In the genomic region with DNA sequence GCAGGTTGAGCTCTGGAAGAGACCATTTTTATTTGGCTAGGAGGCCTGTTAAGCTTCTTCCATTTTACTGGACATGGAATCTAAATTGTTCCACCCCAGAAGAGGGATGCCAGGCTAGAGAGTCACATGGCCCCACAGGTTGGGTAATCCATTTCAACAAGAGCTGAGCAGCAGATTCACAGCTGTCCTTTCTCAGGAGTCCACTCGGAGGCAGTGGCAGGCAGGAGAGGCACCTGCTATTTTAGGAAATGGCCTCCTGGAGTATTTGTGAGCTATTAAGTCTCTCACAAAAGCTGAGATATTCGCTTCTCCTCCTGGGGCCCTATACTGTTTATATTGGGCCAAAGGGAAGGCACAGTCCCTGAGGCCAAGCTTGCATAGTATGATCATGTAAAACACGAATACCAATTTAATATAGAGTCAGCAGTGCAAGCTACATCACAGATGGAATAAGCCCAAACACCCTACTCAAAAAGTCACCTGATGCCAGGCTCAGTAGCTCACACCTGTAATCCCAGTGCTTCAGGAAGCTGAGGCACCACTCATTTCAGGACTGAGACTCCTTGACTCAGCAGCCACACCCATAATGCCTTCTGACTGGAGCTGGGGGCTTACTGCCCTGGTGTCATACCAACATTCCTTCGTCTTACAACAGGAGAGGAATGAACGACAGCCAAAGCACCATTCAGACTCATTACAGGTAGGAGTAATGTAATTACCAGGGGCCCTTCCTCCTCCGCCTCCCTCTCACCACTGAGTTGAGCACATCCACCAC, we compare ENCODE assay signal across 13 cellular contexts.
DNase-seq lines count a peak whose midpoint lies in the region; ATAC-seq and TF ChIP-seq lines count a peak whose summit lies in the region.
"Had no signal": no experiment of that assay in that cellular context is flagged by ENCODE, and none has a peak within 500 bp of the region (broad histone marks: within the 10 kb centered on the region; RNA-seq: fewer than 3 reads in every experiment).

No MANE protein-coding gene starts in this region.

- H3K9me3 ChIP-seq in H9 (ENCODE audit: control insufficient read depth, low read depth, low read length), result no peaks in the 10 kb centered on the region
- no peaks in the 10 kb centered on the region for H3K9me3 ChIP-seq in trophoblast cell (ENCODE audit: insufficient read depth, low read depth, low read length)
- H3K9me3 ChIP-seq: mucosa of descending colon had no signal

- H2AK5ac ChIP-seq in H9 (ENCODE audit: insufficient read length, low read length), result no peak overlapping the region
- H2AK5ac ChIP-seq in trophoblast cell (ENCODE audit: low read length), result no peak overlapping the region

- H3K27ac ChIP-seq in H9 (ENCODE audit: insufficient read length, low read depth, low read length) (no peak overlapping the region), trophoblast cell (ENCODE audit: low read depth, low read length) (no peak overlapping the region)

- H3K23ac ChIP-seq in H9 (ENCODE audit: insufficient read length, low read depth, low read length) (no peak overlapping the region), trophoblast cell (ENCODE audit: low read length) (no peak overlapping the region)

- H3K79me1 ChIP-seq in H9 (ENCODE audit: insufficient read depth, low read depth, low read length, poor library complexity, severe bottlenecking) (no peaks in the 10 kb centered on the region), trophoblast cell (ENCODE audit: low read length) (no peaks in the 10 kb centered on the region)

- no peak overlapping the region for H3K27ac Mint-ChIP-seq in activated CD4-positive, alpha-beta memory T cell treated with anti-CD3 and anti-CD28 coated beads for 36 hours
- no peak overlapping the region for H3K27ac Mint-ChIP-seq in activated CD4-positive, alpha-beta memory T cell treated with anti-CD3 and anti-CD28 coated beads, Interleukin-2, amount 10 ng/mL, durations not matched to agents 7 days and 5 days
- H3K27ac Mint-ChIP-seq in H9 (peak overlapping the region in 2 of 3 experiments; percentile 1 to 46; a peak in 1 of 7 replicates), natural killer cell (no peak overlapping the region)
- H3K27ac Mint-ChIP-seq in activated T-helper 17 cell treated with anti-CD3 and anti-CD28 coated beads, Interleukin-2, amount 50 U/mL, for 72 hours, result peak overlapping the region; percentile 63
- H3K27ac Mint-ChIP-seq: activated naive CD4-positive, alpha-beta T cell treated with anti-CD3 and anti-CD28 coated beads, Interleukin-2, amount 50 U/mL, for 24 hours; stimulated activated naive CD8-positive, alpha-beta T cell treated with anti-CD3 and anti-CD28 coated beads, Interleukin-15, Interleukin-2, amounts not matched to agents 100 ng/mL and 50 ng/mL, for 24 hours had no signal

- H3K14ac ChIP-seq in H9 (ENCODE audit: insufficient read depth, low read length), result no peak overlapping the region
- no peak overlapping the region for H3K14ac ChIP-seq in trophoblast cell (ENCODE audit: low read length)

- ATAC-seq in activated T-helper 17 cell treated with anti-CD3 and anti-CD28 coated beads, Interleukin-2, amount 50 U/mL, for 72 hours (replicated peaks), result peak; percentile 92
- ATAC-seq in natural killer cell, result no peak
- ATAC-seq: mucosa of descending colon had no signal

- no peak overlapping the region for H3T11ph ChIP-seq in H9 (ENCODE audit: low read length)

- H4K5ac ChIP-seq in H9 (ENCODE audit: insufficient read length, low read depth, low read length), result no peak overlapping the region

- no peak overlapping the region for H3K4me2 ChIP-seq in H9 (ENCODE audit: insufficient read depth, insufficient read length, low read length)
- no peak overlapping the region for H3K4me2 ChIP-seq in trophoblast cell (ENCODE audit: low read length)

- POLR2A ChIA-PET in activated CD4-positive, alpha-beta memory T cell treated with anti-CD3 and anti-CD28 coated beads for 36 hours (lab: Charles Lee), result no interaction called here
- POLR2A ChIA-PET in activated CD4-positive, alpha-beta memory T cell treated with anti-CD3 and anti-CD28 coated beads, Interleukin-2, amount 10 ng/mL, durations not matched to agents 7 days and 5 days (lab: Charles Lee), result no interaction called here

- H3K4me3 ChIP-seq in trophoblast cell (ENCODE audit: low read depth, low read length), result no peak overlapping the region
- H3K4me3 ChIP-seq: mucosa of descending colon had no signal

- H3K23me2 ChIP-seq in H9 (ENCODE audit: insufficient read length, low read depth, low read length, poor library complexity, severe bottlenecking), result no peaks in the 10 kb centered on the region

- no peak overlapping the region for H2BK15ac ChIP-seq in H9 (ENCODE audit: low read depth, low read length)

- no peaks in the 10 kb centered on the region for H3K36me3 ChIP-seq in trophoblast cell (ENCODE audit: control insufficient read depth in 1 of 2, insufficient read depth in 2 of 2, low read length in 2 of 2)

- H2BK5ac ChIP-seq in H9 (ENCODE audit: insufficient read length, low read length) (no peak overlapping the region), trophoblast cell (ENCODE audit: low read depth, low read length, poor library complexity) (no peak overlapping the region)

- H3K79me2 ChIP-seq in H9 (ENCODE audit: insufficient read depth, low read length) (no peaks in the 10 kb centered on the region; the same call in 1 of the 2 replicates), trophoblast cell (ENCODE audit: control insufficient read depth, insufficient read depth, low read length, poor library complexity) (no peaks in the 10 kb centered on the region)

- H4K12ac ChIP-seq in trophoblast cell (ENCODE audit: low read depth, low read length), result no peak overlapping the region

- H2BK120ac ChIP-seq in H9 (ENCODE audit: low read depth, low read length, poor library complexity, severe bottlenecking) (no peak overlapping the region), trophoblast cell (ENCODE audit: insufficient read depth, low read length, poor library complexity) (no peak overlapping the region)

- CTCF ChIA-PET in activated CD4-positive, alpha-beta memory T cell treated with anti-CD3 and anti-CD28 coated beads for 36 hours (lab: Charles Lee), result interaction anchor here (1.2 to 1.5 kb wide), 2 partner anchors 10 to 125 kb away, joined by 3 read pairs; a partner anchor contains a TSS
- CTCF ChIA-PET in activated CD4-positive, alpha-beta memory T cell treated with anti-CD3 and anti-CD28 coated beads, Interleukin-2, amount 10 ng/mL, durations not matched to agents 7 days and 5 days (lab: Charles Lee), result no interaction called here

- H4K8ac ChIP-seq in H9 (replicated peaks; ENCODE audit: insufficient read length, low read depth, low read length) (no peak overlapping the region), trophoblast cell (ENCODE audit: low read depth, low read length) (no peak overlapping the region)

- no peaks in the 10 kb centered on the region for H3K27me3 Mint-ChIP-seq in activated CD4-positive, alpha-beta memory T cell treated with anti-CD3 and anti-CD28 coated beads for 36 hours
- H3K27me3 Mint-ChIP-seq in activated CD4-positive, alpha-beta memory T cell treated with anti-CD3 and anti-CD28 coated beads, Interleukin-2, amount 10 ng/mL, durations not matched to agents 7 days and 5 days, result no peaks in the 10 kb centered on the region
- no peaks in the 10 kb centered on the region for H3K27me3 Mint-ChIP-seq in H9 (ENCODE audit: low read depth)
- no peaks in the 10 kb centered on the region for H3K27me3 Mint-ChIP-seq in activated T-helper 17 cell treated with anti-CD3 and anti-CD28 coated beads, Interleukin-2, amount 50 U/mL, for 72 hours
- H3K27me3 Mint-ChIP-seq in natural killer cell (ENCODE audit: low read depth in 2 of 2), result no peaks in the 10 kb centered on the region
- H3K27me3 Mint-ChIP-seq: activated naive CD4-positive, alpha-beta T cell treated with anti-CD3 and anti-CD28 coated beads, Interleukin-2, amount 50 U/mL, for 24 hours; stimulated activated naive CD8-positive, alpha-beta T cell treated with anti-CD3 and anti-CD28 coated beads, Interleukin-15, Interleukin-2, amounts not matched to agents 100 ng/mL and 50 ng/mL, for 24 hours had no signal

- WGBS in H9 (ENCODE audit: extremely low coverage, insufficient read length, low lambda C conversion rate), result no CpG with 5 or more reads among the region's 6 CpGs
- no CpG with 5 or more reads among the region's 6 CpGs for WGBS in trophoblast cell (ENCODE audit: extremely low coverage, insufficient coverage, insufficient read length)

- H3K4me1 Mint-ChIP-seq in activated CD4-positive, alpha-beta memory T cell treated with anti-CD3 and anti-CD28 coated beads for 36 hours (ENCODE audit: low read depth), result peaks cover 29% of the 10 kb centered on the region
- H3K4me1 Mint-ChIP-seq in activated CD4-positive, alpha-beta memory T cell treated with anti-CD3 and anti-CD28 coated beads, Interleukin-2, amount 10 ng/mL, durations not matched to agents 7 days and 5 days, result peaks cover 29% of the 10 kb centered on the region
- H3K4me1 Mint-ChIP-seq in H9, result peaks cover 9 to 11% of the 10 kb centered on the region in 2 experiments
- peaks cover 7% of the 10 kb centered on the region for H3K4me1 Mint-ChIP-seq in activated T-helper 17 cell treated with anti-CD3 and anti-CD28 coated beads, Interleukin-2, amount 50 U/mL, for 72 hours
- H3K4me1 Mint-ChIP-seq in natural killer cell, result peaks cover 8 to 15% of the 10 kb centered on the region in 2 donors

- intact Hi-C loops in activated CD4-positive, alpha-beta memory T cell treated with anti-CD3 and anti-CD28 coated beads for 36 hours (cut with micrococcal nuclease), result loop anchor here (1.0 kb wide), 2 partner anchors 8 to 18 kb away; no protein-coding TSS in a partner anchor
- intact Hi-C loops in natural killer cell (cut with micrococcal nuclease), result no loop called here

- peak; percentile 27; the same call in 1 of the 3 replicates for TF ChIP-seq CTCF in H9 (conservative IDR thresholded peaks at IDR 0.05)
- no peak for TF ChIP-seq CTCF in natural killer cell (IDR thresholded peaks at IDR 0.05)

- peak; percentile 65 for DNase-seq in activated CD4-positive, alpha-beta memory T cell treated with anti-CD3 and anti-CD28 coated beads for 36 hours
- DNase-seq in activated CD4-positive, alpha-beta memory T cell treated with anti-CD3 and anti-CD28 coated beads, Interleukin-2, amount 10 ng/mL, durations not matched to agents 7 days and 5 days, result no peak
- DNase-seq in H9, result no peak
- peak; percentile 69 to 77 for DNase-seq in trophoblast cell
- DNase-seq in NCI-H1694 treated with DMSO at 0.1 percent for 48 hours (lab: John Stamatoyannopoulos, UW), result no peak
- no peak for DNase-seq in medulla oblongata (ENCODE audit: extremely low spot score)
- no peak for DNase-seq in natural killer cell
- DNase-seq: mucosa of descending colon, NCI-H1694, posterior cingulate gyrus had no signal

- no peak overlapping the region for H2BK12ac ChIP-seq in H9 (ENCODE audit: insufficient read length, low read depth, low read length)
- H2BK12ac ChIP-seq in trophoblast cell (ENCODE audit: low read length), result no peak overlapping the region

- H3K4me3 Mint-ChIP-seq in activated CD4-positive, alpha-beta memory T cell treated with anti-CD3 and anti-CD28 coated beads for 36 hours, result no peak overlapping the region
- no peak overlapping the region for H3K4me3 Mint-ChIP-seq in activated CD4-positive, alpha-beta memory T cell treated with anti-CD3 and anti-CD28 coated beads, Interleukin-2, amount 10 ng/mL, durations not matched to agents 7 days and 5 days
- H3K4me3 Mint-ChIP-seq in H9 (no peak overlapping the region), natural killer cell (no peak overlapping the region)
- no peak overlapping the region for H3K4me3 Mint-ChIP-seq in activated T-helper 17 cell treated with anti-CD3 and anti-CD28 coated beads, Interleukin-2, amount 50 U/mL, for 72 hours
- H3K4me3 Mint-ChIP-seq: activated naive CD4-positive, alpha-beta T cell treated with anti-CD3 and anti-CD28 coated beads, Interleukin-2, amount 50 U/mL, for 24 hours; stimulated activated naive CD8-positive, alpha-beta T cell treated with anti-CD3 and anti-CD28 coated beads, Interleukin-15, Interleukin-2, amounts not matched to agents 100 ng/mL and 50 ng/mL, for 24 hours had no signal

- H4K91ac ChIP-seq in H9 (ENCODE audit: insufficient read length, low read depth, low read length) (no peak overlapping the region), trophoblast cell (ENCODE audit: low read depth, low read length) (no peak overlapping the region)

- H3K56ac ChIP-seq in H9 (ENCODE audit: insufficient read length, low read depth, low read length), result no peak overlapping the region

- no peaks in the 10 kb centered on the region for H4K20me1 ChIP-seq in H9 (ENCODE audit: control insufficient read depth, insufficient read depth, insufficient read length)

- H3K27me3 ChIP-seq in H9 (ENCODE audit: insufficient read depth, low read length), result no peaks in the 10 kb centered on the region
- H3K27me3 ChIP-seq in trophoblast cell (ENCODE audit: insufficient read depth, low read length), result no peaks in the 10 kb centered on the region

- H3K4me1 ChIP-seq in H9 (ENCODE audit: insufficient read depth, low read length) (no peaks in the 10 kb centered on the region), trophoblast cell (ENCODE audit: control insufficient read depth in 1 of 2, insufficient read depth in 2 of 2, low read length in 2 of 2) (peaks cover 0 to 2% of the 10 kb centered on the region in 2 experiments)

- H3K18ac ChIP-seq in H9 (ENCODE audit: insufficient read length, low read depth, low read length) (no peak overlapping the region), trophoblast cell (ENCODE audit: low read length) (no peak overlapping the region)

- H3K9ac ChIP-seq in H9 (ENCODE audit: extremely low read depth, insufficient read length, low read length) (no peak overlapping the region), trophoblast cell (ENCODE audit: low read length) (no peak overlapping the region)

- H2BK20ac ChIP-seq in H9 (ENCODE audit: low read depth, low read length, poor library complexity, severe bottlenecking), result no peak overlapping the region

- H3K9me3 Mint-ChIP-seq in activated CD4-positive, alpha-beta memory T cell treated with anti-CD3 and anti-CD28 coated beads for 36 hours, result no peaks in the 10 kb centered on the region
- H3K9me3 Mint-ChIP-seq in activated CD4-positive, alpha-beta memory T cell treated with anti-CD3 and anti-CD28 coated beads, Interleukin-2, amount 10 ng/mL, durations not matched to agents 7 days and 5 days, result peaks cover 3% of the 10 kb centered on the region
- H3K9me3 Mint-ChIP-seq in H9 (no peaks in the 10 kb centered on the region; a peak in 2 of 5 replicates), natural killer cell (no peaks in the 10 kb centered on the region)
- H3K9me3 Mint-ChIP-seq in activated T-helper 17 cell treated with anti-CD3 and anti-CD28 coated beads, Interleukin-2, amount 50 U/mL, for 72 hours, result no peaks in the 10 kb centered on the region
- H3K9me3 Mint-ChIP-seq: stimulated activated naive CD8-positive, alpha-beta T cell treated with anti-CD3 and anti-CD28 coated beads, Interleukin-15, Interleukin-2, amounts not matched to agents 100 ng/mL and 50 ng/mL, for 24 hours had no signal

- H3K4ac ChIP-seq in H9 (ENCODE audit: low read depth, low read length), result no peak overlapping the region
- no peak overlapping the region for H3K4ac ChIP-seq in trophoblast cell (ENCODE audit: low read depth, low read length)

- H2AFZ ChIP-seq in H9 (ENCODE audit: low read length) (no peak overlapping the region), trophoblast cell (ENCODE audit: insufficient read depth, low read length, poor library complexity) (no peak overlapping the region)

- H3K36me3 Mint-ChIP-seq in activated CD4-positive, alpha-beta memory T cell treated with anti-CD3 and anti-CD28 coated beads for 36 hours, result peaks cover 4% of the 10 kb centered on the region
- peaks cover 15% of the 10 kb centered on the region for H3K36me3 Mint-ChIP-seq in activated CD4-positive, alpha-beta memory T cell treated with anti-CD3 and anti-CD28 coated beads, Interleukin-2, amount 10 ng/mL, durations not matched to agents 7 days and 5 days (ENCODE audit: low read depth)
- H3K36me3 Mint-ChIP-seq in H9 (ENCODE audit: insufficient read depth in 1 of 3, low read depth in 3 of 3), result peaks cover 1 to 11% (median 4%) of the 10 kb centered on the region in 3 experiments; a peak in 3 of 7 replicates
- no peaks in the 10 kb centered on the region for H3K36me3 Mint-ChIP-seq in activated T-helper 17 cell treated with anti-CD3 and anti-CD28 coated beads, Interleukin-2, amount 50 U/mL, for 72 hours (ENCODE audit: low read depth)
- H3K36me3 Mint-ChIP-seq in natural killer cell, result no peaks in the 10 kb centered on the region

Comparison
In these comparisons a context has a peak if more than half of its experiments do, and no peak if none do; other contexts are left out.
1. DNase-seq: peak in activated CD4-positive, alpha-beta memory T cell treated with anti-CD3 and anti-CD28 coated beads for 36 hours (single experiment) and trophoblast cell (2 of 2); none in activated CD4-positive, alpha-beta memory T cell treated with anti-CD3 and anti-CD28 coated beads, Interleukin-2, amount 10 ng/mL, durations not matched to agents 7 days and 5 days (single experiment), H9 (single experiment), NCI-H1694 treated with DMSO at 0.1 percent for 48 hours (single experiment), medulla oblongata (single experiment) and natural killer cell (single experiment).
2. H3K27ac Mint-ChIP-seq: peak in H9 (2 of 3) and activated T-helper 17 cell treated with anti-CD3 and anti-CD28 coated beads, Interleukin-2, amount 50 U/mL, for 72 hours (single experiment); none in activated CD4-positive, alpha-beta memory T cell treated with anti-CD3 and anti-CD28 coated beads for 36 hours (single experiment), activated CD4-positive, alpha-beta memory T cell treated with anti-CD3 and anti-CD28 coated beads, Interleukin-2, amount 10 ng/mL, durations not matched to agents 7 days and 5 days (single experiment) and natural killer cell (0 of 2).